In genomic region chr17:46200200-46200599, GRCh38 we compare ENCODE assay signal across 13 cellular contexts.
"Had no signal": no experiment of that assay in that cellular context is flagged by ENCODE, and none has a peak within 500 bp of the region (broad histone marks: within the 10 kb centered on the region; RNA-seq: fewer than 3 reads in every experiment).

No MANE protein-coding gene starts in this region.

- H3K27me3 Mint-ChIP-seq: activated CD4-positive, alpha-beta T cell treated with anti-CD3 and anti-CD28 coated beads, Interleukin-2, amount 10 ng/mL, durations not matched to agents 7 days and 5 days; effector memory CD8-positive, alpha-beta T cell; natural killer cell treated with Interleukin-12 subunit alpha and Interleukin-12 subunit beta and Interleukin-15 and Interleukin-18, amount 100 ng/mL, for 72 hours; stimulated activated naive B cell treated with anti-CD40 and anti-IgM and Interleukin-4, amounts not matched to agents 10 μg/mL and 1 μg/mL and 100 μg/mL, for 72 hours had no signal

- H3K27me3 ChIP-seq: tibial artery, vagina had no signal

- H3K27ac ChIP-seq: tibial artery, vagina had no signal

- H3K9me3 ChIP-seq: tibial artery, vagina had no signal

- DNase-seq: activated CD4-positive, alpha-beta T cell treated with anti-CD3 and anti-CD28 coated beads, Interleukin-2, amount 10 ng/mL, durations not matched to agents 7 days and 5 days; activated CD8-positive, alpha-beta memory T cell treated with anti-CD3 and anti-CD28 coated beads, Interleukin-2, amount 50 U/mL, for 4 hours; activated naive CD4-positive, alpha-beta T cell treated with anti-CD3 and anti-CD28 coated beads for 36 hours; activated T-cell treated with anti-CD3 and anti-CD28 coated beads, Interleukin-2, amount 50 U/mL, for 4 hours; dermis blood vessel endothelial cell; effector memory CD8-positive, alpha-beta T cell; mesendoderm; retina; stimulated activated naive B cell treated with anti-CD40 and anti-IgM and Interleukin-4, amounts not matched to agents 10 μg/mL and 1 μg/mL and 100 μg/mL, for 72 hours; tibial artery had no signal

- H3K36me3 ChIP-seq: tibial artery, vagina had no signal

- H3K4me3 ChIP-seq: tibial artery, vagina had no signal

- H3K9me3 Mint-ChIP-seq: activated CD4-positive, alpha-beta T cell treated with anti-CD3 and anti-CD28 coated beads, Interleukin-2, amount 10 ng/mL, durations not matched to agents 7 days and 5 days; activated naive CD4-positive, alpha-beta T cell treated with anti-CD3 and anti-CD28 coated beads for 36 hours; activated T-cell treated with anti-CD3 and anti-CD28 coated beads, Interleukin-2, amount 50 U/mL, for 4 hours; effector memory CD8-positive, alpha-beta T cell; natural killer cell treated with Interleukin-12 subunit alpha and Interleukin-12 subunit beta and Interleukin-15 and Interleukin-18, amount 100 ng/mL, for 72 hours; stimulated activated naive B cell treated with anti-CD40 and anti-IgM and Interleukin-4, amounts not matched to agents 10 μg/mL and 1 μg/mL and 100 μg/mL, for 72 hours had no signal

- H3K36me3 Mint-ChIP-seq: natural killer cell treated with Interleukin-12 subunit alpha and Interleukin-12 subunit beta and Interleukin-15 and Interleukin-18, amount 100 ng/mL, for 72 hours had no signal

- H3K27ac Mint-ChIP-seq: activated CD4-positive, alpha-beta T cell treated with anti-CD3 and anti-CD28 coated beads, Interleukin-2, amount 10 ng/mL, durations not matched to agents 7 days and 5 days; activated naive CD4-positive, alpha-beta T cell treated with anti-CD3 and anti-CD28 coated beads for 36 hours; natural killer cell treated with Interleukin-12 subunit alpha and Interleukin-12 subunit beta and Interleukin-15 and Interleukin-18, amount 100 ng/mL, for 72 hours; stimulated activated naive B cell treated with anti-CD40 and anti-IgM and Interleukin-4, amounts not matched to agents 10 μg/mL and 1 μg/mL and 100 μg/mL, for 72 hours had no signal

- ATAC-seq: activated CD4-positive, CD25-positive, alpha-beta regulatory T cell treated with anti-CD3 and anti-CD28 coated beads, Interleukin-2, amount 50 U/mL, for 24 hours; activated T-cell treated with anti-CD3 and anti-CD28 coated beads, Interleukin-2, amount 50 U/mL, for 4 hours; effector memory CD8-positive, alpha-beta T cell; natural killer cell treated with Interleukin-12 subunit alpha and Interleukin-12 subunit beta and Interleukin-15 and Interleukin-18, amount 100 ng/mL, for 72 hours; stimulated activated naive B cell treated with anti-CD40 and anti-IgM and Interleukin-4, amounts not matched to agents 10 μg/mL and 1 μg/mL and 100 μg/mL, for 72 hours had no signal

- H3K4me3 Mint-ChIP-seq: activated CD4-positive, alpha-beta T cell treated with anti-CD3 and anti-CD28 coated beads, Interleukin-2, amount 10 ng/mL, durations not matched to agents 7 days and 5 days; activated naive CD4-positive, alpha-beta T cell treated with anti-CD3 and anti-CD28 coated beads for 36 hours; activated T-cell treated with anti-CD3 and anti-CD28 coated beads, Interleukin-2, amount 50 U/mL, for 4 hours; effector memory CD8-positive, alpha-beta T cell; natural killer cell treated with Interleukin-12 subunit alpha and Interleukin-12 subunit beta and Interleukin-15 and Interleukin-18, amount 100 ng/mL, for 72 hours; stimulated activated naive B cell treated with anti-CD40 and anti-IgM and Interleukin-4, amounts not matched to agents 10 μg/mL and 1 μg/mL and 100 μg/mL, for 72 hours had no signal
